Comparison of ENCODE assay signal across 7 cellular contexts in the genomic region with DNA sequence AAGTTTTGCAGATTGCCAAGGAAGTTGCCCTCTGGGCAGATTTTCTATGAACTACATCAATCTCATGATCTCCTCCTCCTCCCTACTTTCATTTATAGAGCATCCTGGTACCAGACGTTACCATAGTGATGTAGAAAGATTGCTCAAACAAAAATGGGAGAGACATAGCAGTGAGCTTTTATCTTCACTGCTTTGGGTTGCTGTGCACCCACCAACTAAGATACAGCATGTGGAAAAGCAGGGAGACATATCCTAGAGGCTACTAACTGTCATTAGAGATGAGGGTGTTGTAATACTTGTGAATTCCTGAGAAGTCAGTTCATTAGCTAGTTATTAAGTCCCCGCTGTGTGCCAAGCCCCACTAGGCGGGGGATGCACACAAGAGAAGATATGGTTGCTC.
"Had no signal": no experiment of that assay in that cellular context is flagged by ENCODE, and none has a peak within 500 bp of the region (broad histone marks: within the 10 kb centered on the region; RNA-seq: fewer than 3 reads in every experiment).

No MANE protein-coding gene starts in this region.

- H3K4me3 Mint-ChIP-seq: GM23338, HFFc6 had no signal

- H3K9me3 Mint-ChIP-seq: GM23338 had no signal

- H3K4me1 ChIP-seq: HAP-1 had no signal

- H2AFZ ChIP-seq: GM23338 had no signal

- H3K4me3 ChIP-seq: GM23338, HAP-1, K562 had no signal

- H3K4me2 ChIP-seq: GM23338 had no signal

- H3K36me3 ChIP-seq: HAP-1 had no signal

- H3K27ac Mint-ChIP-seq: GM23338, HFFc6 had no signal

- DNase-seq: H7, HFFc6, IMR-90 had no signal

- ATAC-seq: GM23338, HCT116, K562 had no signal

- H3K4me1 Mint-ChIP-seq: GM23338 had no signal

- H3K9me3 ChIP-seq: HAP-1 had no signal
